Comparison of ENCODE assay signal across 1 cellular context in the genomic region with DNA sequence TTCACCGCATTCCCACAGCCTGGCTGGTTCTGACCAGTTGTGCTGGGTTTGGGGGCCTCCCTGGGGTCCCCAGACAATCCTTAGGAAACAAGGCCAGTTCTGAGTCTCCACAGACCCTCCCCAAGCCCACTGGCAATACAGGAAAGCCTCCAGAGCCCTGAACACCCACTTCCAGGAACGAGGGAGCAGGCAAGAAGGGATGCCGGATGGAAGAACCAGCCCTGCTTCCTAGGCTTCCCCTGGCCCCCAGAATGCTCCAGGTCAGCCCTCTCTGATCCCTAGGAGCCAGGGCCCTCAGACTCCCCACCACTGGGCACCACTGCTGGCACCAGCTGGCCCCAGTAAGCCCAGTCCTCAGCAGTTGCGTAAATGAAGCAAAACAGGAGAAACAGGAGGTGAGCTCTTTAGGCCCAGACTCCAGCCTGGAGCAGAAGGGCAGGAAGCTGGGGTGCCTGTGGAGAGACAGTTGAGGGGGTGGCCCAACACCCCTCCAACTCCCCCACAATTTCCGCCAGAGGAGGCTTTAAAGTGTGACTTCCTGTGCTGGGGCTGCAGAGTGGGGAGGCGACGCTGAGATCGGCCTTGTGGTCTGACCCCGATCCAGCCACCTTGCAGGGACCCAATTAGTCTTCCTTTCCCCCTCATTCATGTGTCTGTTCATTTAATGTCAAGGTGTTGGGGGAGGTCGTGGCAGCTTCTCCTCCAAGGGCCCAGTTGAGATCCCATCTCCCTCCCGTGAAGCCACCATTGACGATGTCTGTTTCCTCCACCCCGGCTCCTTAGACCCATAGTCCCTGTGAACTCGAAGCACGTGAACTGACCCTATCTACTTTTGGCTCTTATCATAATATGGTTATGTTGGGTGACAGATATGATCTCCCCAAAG.
TF ChIP-seq lines count a peak whose summit lies in the region.

No MANE protein-coding gene starts in this region.

TF ChIP-seq in HepG2, 621 proteins besides CTCF, POLR2A, EP300 and RAD21 (continued from another document):
- TF ChIP-seq, protein P1, sequence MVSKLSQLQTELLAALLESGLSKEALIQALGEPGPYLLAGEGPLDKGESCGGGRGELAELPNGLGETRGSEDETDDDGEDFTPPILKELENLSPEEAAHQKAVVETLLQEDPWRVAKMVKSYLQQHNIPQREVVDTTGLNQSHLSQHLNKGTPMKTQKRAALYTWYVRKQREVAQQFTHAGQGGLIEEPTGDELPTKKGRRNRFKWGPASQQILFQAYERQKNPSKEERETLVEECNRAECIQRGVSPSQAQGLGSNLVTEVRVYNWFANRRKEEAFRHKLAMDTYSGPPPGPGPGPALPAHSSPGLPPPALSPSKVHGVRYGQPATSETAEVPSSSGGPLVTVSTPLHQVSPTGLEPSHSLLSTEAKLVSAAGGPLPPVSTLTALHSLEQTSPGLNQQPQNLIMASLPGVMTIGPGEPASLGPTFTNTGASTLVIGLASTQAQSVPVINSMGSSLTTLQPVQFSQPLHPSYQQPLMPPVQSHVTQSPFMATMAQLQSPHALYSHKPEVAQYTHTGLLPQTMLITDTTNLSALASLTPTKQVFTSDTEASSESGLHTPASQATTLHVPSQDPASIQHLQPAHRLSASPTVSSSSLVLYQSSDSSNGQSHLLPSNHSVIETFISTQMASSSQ (IDR thresholded peaks at IDR 0.05; ENCODE audit: low read depth): no peak
- TF ChIP-seq, protein P1 (CRISPR knock-in tag; IDR thresholded peaks at IDR 0.05; ENCODE audit: borderline replicate concordance): peak; percentile 24; the same call in 1 of the 2 replicates
- TF ChIP-seq, protein P2, sequence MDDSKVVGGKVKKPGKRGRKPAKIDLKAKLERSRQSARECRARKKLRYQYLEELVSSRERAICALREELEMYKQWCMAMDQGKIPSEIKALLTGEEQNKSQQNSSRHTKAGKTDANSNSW (CRISPR knock-in tag; IDR thresholded peaks at IDR 0.05; ENCODE audit: borderline replicate concordance): peak; percentile 72; the same call in 1 of the 2 replicates
- TF ChIP-seq GATA4 (IDR thresholded peaks at IDR 0.05; ENCODE audit: borderline replicate concordance, low read depth): 0 out of 2 replicates have a peak, but pooled peaks have one; percentile 16
- TF ChIP-seq HNRNPL (IDR thresholded peaks at IDR 0.05; ENCODE audit: low read depth, low read length): peak; percentile 79
- no peak for TF ChIP-seq CHCHD3 (CRISPR knock-in tag; IDR thresholded peaks at IDR 0.05)
TF ChIP-seq in HepG2: peak in this region for 67.
